ENCODE assay signal across 11 cellular contexts in the genomic region with DNA sequence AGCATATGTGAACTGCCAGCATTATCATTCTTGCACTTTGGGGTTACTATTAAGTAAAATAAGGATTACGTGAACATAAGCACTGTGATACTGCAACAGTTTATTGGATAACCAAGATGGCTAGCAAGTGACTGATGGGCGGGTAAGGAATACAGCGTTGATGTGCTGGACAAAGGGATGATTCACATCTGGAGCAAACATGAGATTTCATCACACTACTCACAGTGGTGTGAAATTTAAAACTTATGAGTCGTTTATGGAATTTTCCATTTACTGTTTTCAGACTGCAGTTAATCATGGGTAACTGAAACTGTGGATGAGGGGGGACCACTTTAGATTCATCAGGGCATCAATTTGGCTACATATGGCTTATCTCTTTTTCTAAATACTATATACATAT. TPM values are rescaled to one million over a fixed set of nuclear protein-coding genes. Genes with fewer than 3 reads are reported as not detected.
DNase-seq lines count a peak whose midpoint lies in the region; ATAC-seq and TF ChIP-seq lines count a peak whose summit lies in the region.
"Had no signal": no experiment of that assay in that cellular context is flagged by ENCODE, and none has a peak within 500 bp of the region (broad histone marks: within the 10 kb centered on the region; RNA-seq: fewer than 3 reads in every experiment).

No MANE protein-coding gene starts in this region.

- H4K20me1 ChIP-seq in Karpas-422 (ENCODE audit: insufficient read depth, low read depth, low read length) = no peaks in the 10 kb centered on the region

- H3K9me2 ChIP-seq in Karpas-422 (replicated peaks; ENCODE audit: insufficient read depth, low read length) = no peaks in the 10 kb centered on the region
- H3K9me2 ChIP-seq: SK-N-SH had no signal

- no peaks in the 10 kb centered on the region for H3K27me3 ChIP-seq in Karpas-422 (ENCODE audit: low read length)

- no peak for TF ChIP-seq CTCF in cardiac fibroblast (IDR thresholded peaks at IDR 0.05; ENCODE audit: low read depth, low read length)

- no peaks in the 10 kb centered on the region for H3K9me3 ChIP-seq in Karpas-422 (ENCODE audit: low read length)
- H3K9me3 ChIP-seq: pancreas had no signal

- no peaks in the 10 kb centered on the region for H3K4me1 ChIP-seq in Karpas-422 (ENCODE audit: low read length)
- H3K4me1 ChIP-seq: pancreas had no signal

- H3K79me2 ChIP-seq in Karpas-422 (ENCODE audit: low read length) = peaks cover 85% of the 10 kb centered on the region

- 0 out of 2 replicates have a peak, but pooled peaks cover 6% of the 10 kb centered on the region for H3K36me3 ChIP-seq in Karpas-422 (ENCODE audit: insufficient read depth, low read length)
- H3K36me3 ChIP-seq: pancreas had no signal

- DNase-seq in EH (ENCODE audit: low read depth) (peak; percentile 76), Karpas-422 (peak; percentile 1), cardiac fibroblast (ENCODE audit: low read depth in 2 of 2) (peak; percentile 63 to 83), myocyte (ENCODE audit: low read depth) (peak; percentile 41), NCI-H82 (lab: John Stamatoyannopoulos, UW) (no peak)
- DNase-seq: NCI-H345, pancreas, SK-N-SH had no signal

- no peak overlapping the region for H2AFZ ChIP-seq in Karpas-422 (ENCODE audit: low read length)

- H3K27ac ChIP-seq in Karpas-422 (ENCODE audit: low read length) = no peak overlapping the region
- H3K27ac ChIP-seq: pancreas had no signal

- H3K9ac ChIP-seq in Karpas-422 (ENCODE audit: low read length) = no peak overlapping the region
- H3K9ac ChIP-seq: SK-N-SH had no signal

- ATAC-seq in HG02870 (IDR thresholded peaks at IDR 0.05; ENCODE audit: unreplicated experiment) = no peak
- no peak for ATAC-seq in GM21447 (IDR thresholded peaks at IDR 0.05; ENCODE audit: unreplicated experiment)
- ATAC-seq: activated CD4-positive, CD25-positive, alpha-beta regulatory T cell treated with anti-CD3 and anti-CD28 coated beads, Interleukin-2, amount 50 U/mL, for 24 hours; pancreas had no signal

- H3K4me3 ChIP-seq in Karpas-422 (ENCODE audit: low read length) = no peak overlapping the region
- H3K4me3 ChIP-seq in cardiac fibroblast (replicated peaks in 1 of 2; ENCODE audit: low read depth in 2 of 2, low read length in 2 of 2) = no peak overlapping the region
- H3K4me3 ChIP-seq: pancreas had no signal

- H3K4me2 ChIP-seq in Karpas-422 (ENCODE audit: low read depth, low read length, poor library complexity, severe bottlenecking) = no peak overlapping the region
- H3K4me2 ChIP-seq: SK-N-SH had no signal

RNA-seq across cellular contexts. Expression of gene NBDY, which starts 16.0 kb away (rescaled TPM):
- total RNA-seq in Karpas-422 (2014; rRNA removed; shearing (Covaris generic); ENCODE audit: low replicate concordance) = 4.9 and 20.5 TPM in 2 replicates
- 13.9 and 15.6 TPM in 2 replicates for total RNA-seq in myocyte
- 75.9 TPM for polyA plus RNA-seq in myocyte (2012)
